ENCODE assay signal across 8 cellular contexts in the genomic region with DNA sequence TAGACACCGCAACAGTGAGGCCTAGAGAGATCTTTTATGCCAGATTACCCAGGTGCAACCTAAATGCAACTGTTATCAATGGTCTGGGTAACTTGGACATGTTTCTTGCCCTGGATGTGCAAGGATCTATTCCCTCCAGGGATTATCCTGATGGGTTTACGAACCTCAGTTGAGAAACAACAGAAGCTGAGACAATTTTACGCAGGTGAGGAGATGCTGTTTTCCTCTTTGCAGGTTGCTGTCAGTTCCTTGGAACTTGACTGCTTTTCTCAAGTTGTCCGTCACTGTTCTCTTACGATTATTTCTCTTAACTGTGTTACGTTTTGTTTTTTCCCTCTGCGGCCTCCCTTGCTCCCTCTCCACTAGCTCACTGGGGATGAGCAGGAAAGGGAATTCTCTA. TPM values are rescaled to one million over a fixed set of nuclear protein-coding genes. Genes with fewer than 3 reads are reported as not detected.
DNase-seq lines count a peak whose midpoint lies in the region; ATAC-seq and TF ChIP-seq lines count a peak whose summit lies in the region.

No MANE protein-coding gene starts in this region.

- H3K4me2 ChIP-seq in DOHH2 (ENCODE audit: low read length) (peak overlapping the region; percentile 81), fibroblast of lung (ENCODE audit: extremely low read depth, insufficient read depth, low read length) (peak overlapping the region; percentile 99)

- DNase-seq in RWPE2 (ENCODE audit: low spot score) (no peak), fibroblast of lung (ENCODE audit: low read depth in 2 of 2) (no peak), prostate gland (ENCODE audit: low spot score) (no peak), hypothalamus (lab: John Stamatoyannopoulos, UW) (no peak), NCI-H69 (lab: John Stamatoyannopoulos, UW) (no peak), NCI-H1694 treated with DMSO at 0.1 percent for 48 hours (lab: John Stamatoyannopoulos, UW) (no peak)

- H4K20me1 ChIP-seq in DOHH2 (ENCODE audit: control insufficient read depth, insufficient read depth, low read depth, low read length) (peaks cover 45% of the 10 kb centered on the region), fibroblast of lung (ENCODE audit: control insufficient read depth, extremely low read depth, insufficient read depth, low read length) (no peaks in the 10 kb centered on the region)

- TF ChIP-seq POLR2A in prostate gland (IDR thresholded peaks at IDR 0.05), result no peak

- TF ChIP-seq CTCF in DOHH2 (IDR thresholded peaks at IDR 0.05; ENCODE audit: low read depth, low read length, poor library complexity, severe bottlenecking) (no peak), RWPE2 (IDR thresholded peaks at IDR 0.05; ENCODE audit: poor library complexity, severe bottlenecking) (no peak), fibroblast of lung (conservative IDR thresholded peaks at IDR 0.05 in 1 of 2, IDR thresholded peaks at IDR 0.05 in 1 of 2; ENCODE audit: low read depth in 1 of 2, low read length in 2 of 2) (no peak), prostate gland (IDR thresholded peaks at IDR 0.05) (no peak)

- H3K27ac ChIP-seq in DOHH2 (ENCODE audit: low read depth, low read length), result no peak overlapping the region
- peak overlapping the region; percentile 94 for H3K27ac ChIP-seq in RWPE2 (ENCODE audit: poor library complexity, severe bottlenecking)
- H3K27ac ChIP-seq in fibroblast of lung (ENCODE audit: insufficient read depth, low read length), result peak overlapping the region; percentile 97
- H3K27ac ChIP-seq in prostate gland, result peak overlapping the region; percentile 93 to 94

- no peak overlapping the region for H2AFZ ChIP-seq in fibroblast of lung (ENCODE audit: low read length)

- H3K9me2 ChIP-seq in DOHH2 (replicated peaks; ENCODE audit: control insufficient read depth, low read length), result no peaks in the 10 kb centered on the region

- intact Hi-C loops in prostate gland (cut with DNase I), result loop anchor here (10.0 kb wide), 1 partner anchor 231 kb away; a partner anchor contains a TSS

- peaks cover 60% of the 10 kb centered on the region for H3K36me3 ChIP-seq in DOHH2 (ENCODE audit: control insufficient read depth, low read length)
- peaks cover 49% of the 10 kb centered on the region for H3K36me3 ChIP-seq in RWPE2 (ENCODE audit: low read depth)
- H3K36me3 ChIP-seq in fibroblast of lung (ENCODE audit: control insufficient read depth, insufficient read depth, low read length), result no peaks in the 10 kb centered on the region
- no peaks in the 10 kb centered on the region for H3K36me3 ChIP-seq in prostate gland

- 45% methylated on average over 7 of the region's 7 CpGs for WGBS in prostate gland

- no peak for ATAC-seq in RWPE2 (ENCODE audit: low read depth)
- ATAC-seq in GM19023 (IDR thresholded peaks at IDR 0.05; ENCODE audit: unreplicated experiment), result no peak

- H3K4me3 ChIP-seq in DOHH2 (ENCODE audit: low read length) (peak overlapping the region; percentile 72), RWPE2 (ENCODE audit: severe bottlenecking) (peak overlapping the region; percentile 70), fibroblast of lung (replicated peaks in 1 of 4; ENCODE audit: control extremely low read depth in 1 of 4, insufficient read depth in 1 of 4, low read depth in 3 of 4, low read length in 4 of 4) (peak overlapping the region; percentile 60 to 83 (median 74)), prostate gland (peak overlapping the region; percentile 87 to 93)

- H3K79me2 ChIP-seq in DOHH2 (ENCODE audit: control insufficient read depth, low read length) (peaks cover 75% of the 10 kb centered on the region), fibroblast of lung (ENCODE audit: control insufficient read depth, insufficient read depth, low read length) (peaks cover 57% of the 10 kb centered on the region)

- H3K9me3 ChIP-seq in DOHH2 (ENCODE audit: control insufficient read depth, insufficient read depth, low read length) (no peaks in the 10 kb centered on the region), RWPE2 (ENCODE audit: severe bottlenecking) (no peaks in the 10 kb centered on the region), fibroblast of lung (ENCODE audit: control insufficient read depth, insufficient read depth, low read depth, low read length) (no peaks in the 10 kb centered on the region), prostate gland (no peaks in the 10 kb centered on the region)

- peak overlapping the region; percentile 96 for H3K9ac ChIP-seq in fibroblast of lung (ENCODE audit: insufficient read depth, low read length)

- peaks cover 71% of the 10 kb centered on the region for H3K4me1 ChIP-seq in DOHH2 (ENCODE audit: control insufficient read depth, low read length)
- peaks cover 39% of the 10 kb centered on the region for H3K4me1 ChIP-seq in RWPE2 (ENCODE audit: insufficient read depth, poor library complexity, severe bottlenecking)
- H3K4me1 ChIP-seq in fibroblast of lung (ENCODE audit: control insufficient read depth, extremely low read depth, insufficient read depth, low read length), result peaks cover 5% of the 10 kb centered on the region
- H3K4me1 ChIP-seq in prostate gland (replicated peaks), result peaks cover 24% of the 10 kb centered on the region

- peaks cover 17% of the 10 kb centered on the region for H3F3A ChIP-seq in DOHH2 (ENCODE audit: control insufficient read depth, insufficient read depth)

- no peaks in the 10 kb centered on the region for H3K27me3 ChIP-seq in DOHH2 (ENCODE audit: control insufficient read depth, low read length)
- H3K27me3 ChIP-seq in RWPE2 (ENCODE audit: insufficient read depth, poor library complexity, severe bottlenecking), result no peaks in the 10 kb centered on the region
- no peaks in the 10 kb centered on the region for H3K27me3 ChIP-seq in fibroblast of lung (ENCODE audit: control insufficient read depth, insufficient read depth, low read length)
- H3K27me3 ChIP-seq in prostate gland (replicated peaks; ENCODE audit: insufficient read depth), result no peaks in the 10 kb centered on the region

RNA-seq across cellular contexts. Expression of a gene that starts 1.4 kb away (rescaled TPM):
- total RNA-seq in fibroblast of lung (15.2 TPM in 2 replicates), prostate gland (10 to 100 TPM; 21.9 to 22.0 TPM)
- polyA plus RNA-seq in fibroblast of lung, result 11.0 and 11.1 TPM in 2 replicates
- polyA plus RNA-seq in fibroblast of lung (2012), result 15.0 and 16.8 TPM in 2 replicates
- 4.1 and 4.7 TPM in 2 replicates for polyA minus RNA-seq in fibroblast of lung (ENCODE audit: low replicate concordance)

RNA-seq across cellular contexts. Expression of a gene that starts 36.1 kb away (rescaled TPM):
- total RNA-seq in fibroblast of lung (121 and 230 TPM in 2 replicates), prostate gland (100 to 1,000 TPM; 111 to 146 TPM)
- polyA plus RNA-seq in fibroblast of lung, result 170 and 232 TPM in 2 replicates
- 155 and 226 TPM in 2 replicates for polyA plus RNA-seq in fibroblast of lung (2012)
- 62.1 and 78.1 TPM in 2 replicates for polyA minus RNA-seq in fibroblast of lung (ENCODE audit: low replicate concordance)
